10 cellular contexts compared by ENCODE assay signal in the genomic region with DNA sequence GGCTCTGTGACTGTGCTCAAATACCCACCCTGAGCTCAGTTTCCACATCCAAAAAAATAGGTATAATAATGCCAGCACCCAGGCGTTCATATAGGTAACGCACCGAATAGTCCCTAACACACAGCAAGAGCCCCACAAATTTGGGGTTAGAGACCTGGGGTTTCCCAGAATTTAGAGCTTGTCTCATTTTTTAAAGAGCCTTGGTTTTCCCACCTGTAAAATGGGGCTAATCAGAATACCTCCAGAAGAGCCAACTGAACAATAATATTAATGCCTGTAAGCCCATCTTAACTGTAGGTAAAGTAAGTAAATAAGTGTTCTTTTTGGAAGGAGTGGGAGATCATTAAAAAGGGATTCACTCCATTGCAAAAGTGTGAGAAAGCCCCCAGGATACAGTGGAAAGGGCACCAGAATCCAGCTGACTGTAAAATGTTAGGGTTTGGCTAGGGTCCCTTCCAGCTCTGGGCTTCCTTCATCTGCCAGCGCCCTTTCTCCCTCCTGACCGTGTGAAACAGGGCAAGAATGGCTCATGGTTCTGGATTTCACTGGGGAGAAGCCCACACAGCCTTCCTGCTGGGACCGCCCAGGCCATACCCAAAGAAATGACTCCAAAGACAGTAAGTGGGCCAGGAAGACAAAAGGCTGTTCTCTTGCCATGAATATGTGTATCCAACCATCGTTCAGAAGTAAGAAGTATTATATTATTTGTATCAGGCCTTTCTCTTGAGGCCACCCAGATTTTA. TPM values are rescaled to one million over a fixed set of nuclear protein-coding genes. Genes with fewer than 3 reads are reported as not detected.
DNase-seq lines count a peak whose midpoint lies in the region; ATAC-seq, FAIRE-seq and TF ChIP-seq lines count a peak whose summit lies in the region.
"Had no signal": no experiment of that assay in that cellular context is flagged by ENCODE, and none has a peak within 500 bp of the region (broad histone marks: within the 10 kb centered on the region; RNA-seq: fewer than 3 reads in every experiment).

No MANE protein-coding gene starts in this region.

- no peaks in the 10 kb centered on the region for H3K36me3 Mint-ChIP-seq in mesothelial cell of epicardium
- H3K36me3 Mint-ChIP-seq: activated CD4-positive, alpha-beta memory T cell treated with anti-CD3 and anti-CD28 coated beads for 36 hours had no signal

- in situ Hi-C loops in ACHN (cut with HindIII; ENCODE audit: low pct_ligation_motif_present, low pct_unique_long_range_greater_than_20kb, low sequenced_read_pairs): no loop called here

- H3K9me3 Mint-ChIP-seq in mesothelial cell of epicardium: no peaks in the 10 kb centered on the region
- H3K9me3 Mint-ChIP-seq: activated CD4-positive, alpha-beta memory T cell treated with anti-CD3 and anti-CD28 coated beads for 36 hours had no signal

- H3K9me3 ChIP-seq in cardiac muscle cell (ENCODE audit: low read depth) (no peaks in the 10 kb centered on the region), upper lobe of left lung (no peaks in the 10 kb centered on the region), prostate gland (no peaks in the 10 kb centered on the region)

- intact Hi-C loops in Right ventricle myocardium superior (cut with DNase I): no loop called here
- intact Hi-C loops in prostate gland (cut with DNase I): no loop called here

- no peak overlapping the region for H3K27ac Mint-ChIP-seq in mesothelial cell of epicardium
- H3K27ac Mint-ChIP-seq: activated CD4-positive, alpha-beta memory T cell treated with anti-CD3 and anti-CD28 coated beads for 36 hours had no signal

- WGBS in upper lobe of left lung, 2 donors: 76 to 85% methylated on average over 7 of the region's 7 CpGs
- WGBS in prostate gland: 82% methylated on average over 7 of the region's 7 CpGs

- no peak for TF ChIP-seq EP300 in upper lobe of left lung (IDR thresholded peaks at IDR 0.05)

- peak overlapping the region; percentile 86 for H3K4me3 ChIP-seq in cardiac muscle cell
- peak overlapping the region; percentile 95 for H3K4me3 ChIP-seq in bronchial epithelial cell (ENCODE audit: low read depth, low read length)
- H3K4me3 ChIP-seq in upper lobe of left lung: peak overlapping the region; percentile 88 to 96 (median 93)
- H3K4me3 ChIP-seq in prostate gland: no peak overlapping the region

- no peak for TF ChIP-seq POLR2A in upper lobe of left lung (IDR thresholded peaks at IDR 0.05)
- TF ChIP-seq POLR2A in prostate gland (IDR thresholded peaks at IDR 0.05): no peak

- TF ChIP-seq CTCF in cardiac muscle cell (IDR thresholded peaks at IDR 0.05; ENCODE audit: low read depth, low read length): no peak
- no peak for TF ChIP-seq CTCF in bronchial epithelial cell (IDR thresholded peaks at IDR 0.05; ENCODE audit: insufficient read depth, low read length, severe bottlenecking)
- TF ChIP-seq CTCF in mesothelial cell of epicardium (IDR thresholded peaks at IDR 0.05; ENCODE audit: unreplicated experiment): no peak
- no peak for TF ChIP-seq CTCF in upper lobe of left lung (IDR thresholded peaks at IDR 0.05)
- no peak for TF ChIP-seq CTCF in prostate gland (IDR thresholded peaks at IDR 0.05)

- no peak overlapping the region for H3K27ac ChIP-seq in cardiac muscle cell
- peak overlapping the region; percentile 91 to 98 (median 96) for H3K27ac ChIP-seq in upper lobe of left lung
- no peak overlapping the region for H3K27ac ChIP-seq in prostate gland

- DNase-seq in cardiac muscle cell (ENCODE audit: low read depth in 1 of 2, low spot score in 1 of 2): no peak
- no peak for DNase-seq in Right ventricle myocardium superior
- no peak for DNase-seq in bronchial epithelial cell (ENCODE audit: low read depth)
- DNase-seq in mesothelial cell of epicardium (ENCODE audit: low spot score in 2 of 2, unreplicated experiment in 2 of 2): no peak
- no peak for DNase-seq in upper lobe of left lung
- no peak for DNase-seq in HCEC 1CT
- no peak for DNase-seq in prostate gland (ENCODE audit: low spot score)
- DNase-seq in ACHN: no peak
- DNase-seq: activated CD4-positive, alpha-beta memory T cell treated with anti-CD3 and anti-CD28 coated beads for 36 hours; NCI-H510A had no signal

- no peak for ATAC-seq in Right ventricle myocardium superior (ENCODE audit: poor library complexity)
- ATAC-seq in upper lobe of left lung (ENCODE audit: low FRiP score in 2 of 2): no peak

- H3K27me3 ChIP-seq in cardiac muscle cell: peaks cover 19% of the 10 kb centered on the region
- no peaks in the 10 kb centered on the region for H3K27me3 ChIP-seq in bronchial epithelial cell (ENCODE audit: control insufficient read depth, insufficient read depth, low read length)
- no peaks in the 10 kb centered on the region for H3K27me3 ChIP-seq in upper lobe of left lung
- no peaks in the 10 kb centered on the region for H3K27me3 ChIP-seq in prostate gland (replicated peaks; ENCODE audit: insufficient read depth)

- H3K36me3 ChIP-seq in cardiac muscle cell (no peaks in the 10 kb centered on the region), bronchial epithelial cell (ENCODE audit: control insufficient read depth, insufficient read depth, low read length) (peaks cover 2% of the 10 kb centered on the region), upper lobe of left lung (no peaks in the 10 kb centered on the region), prostate gland (no peaks in the 10 kb centered on the region)

- H3K27me3 Mint-ChIP-seq in mesothelial cell of epicardium (ENCODE audit: low read depth): peaks cover 6% of the 10 kb centered on the region
- H3K27me3 Mint-ChIP-seq: activated CD4-positive, alpha-beta memory T cell treated with anti-CD3 and anti-CD28 coated beads for 36 hours had no signal

- H3K4me1 ChIP-seq in cardiac muscle cell (ENCODE audit: low read depth) (peaks cover 1% of the 10 kb centered on the region), upper lobe of left lung (peaks cover 35 to 59% (median 38%) of the 10 kb centered on the region in 4 donors), prostate gland (replicated peaks) (no peaks in the 10 kb centered on the region)

- peak overlapping the region; percentile 91 for H3K4me3 Mint-ChIP-seq in mesothelial cell of epicardium

- FAIRE-seq in bronchial epithelial cell (lab: Jason Lieb, UNC): no peak

- peaks cover 14% of the 10 kb centered on the region for H3K4me1 Mint-ChIP-seq in mesothelial cell of epicardium

RNA-seq across cellular contexts. Expression of gene MTURN, which starts 2.1 kb away (rescaled TPM):
- 16.5 and 39.3 TPM in 2 replicates for total RNA-seq in cardiac muscle cell
- polyA plus RNA-seq in cardiac muscle cell: 11.2 and 26.3 TPM in 2 replicates
- 17.7 TPM for total RNA-seq in Right ventricle myocardium superior
- 18.4 and 43.7 TPM in 2 replicates for total RNA-seq in bronchial epithelial cell
- total RNA-seq in mesothelial cell of epicardium: 20.5 to 24.5 TPM (median 24.2 TPM) in 3 replicates
- 100 to 1,000 TPM in 1 of 6 donors, 10 to 100 TPM in 5; 27.2 to 112 (median 39.6) TPM for total RNA-seq in upper lobe of left lung
- total RNA-seq in prostate gland: 10 to 100 TPM; 22.6 to 26.9 TPM

Comparison
In these comparisons a context has a peak if more than half of its experiments do, and no peak if none do; other contexts are left out.
1. H3K27ac ChIP-seq: peak in upper lobe of left lung (4 of 4); none in cardiac muscle cell (single experiment) and prostate gland (0 of 2).
2. H3K4me3 ChIP-seq: peak in cardiac muscle cell (single experiment), bronchial epithelial cell (single experiment) and upper lobe of left lung (4 of 4); none in prostate gland (0 of 2).